20 cellular contexts compared by ENCODE assay signal in the genomic region with DNA sequence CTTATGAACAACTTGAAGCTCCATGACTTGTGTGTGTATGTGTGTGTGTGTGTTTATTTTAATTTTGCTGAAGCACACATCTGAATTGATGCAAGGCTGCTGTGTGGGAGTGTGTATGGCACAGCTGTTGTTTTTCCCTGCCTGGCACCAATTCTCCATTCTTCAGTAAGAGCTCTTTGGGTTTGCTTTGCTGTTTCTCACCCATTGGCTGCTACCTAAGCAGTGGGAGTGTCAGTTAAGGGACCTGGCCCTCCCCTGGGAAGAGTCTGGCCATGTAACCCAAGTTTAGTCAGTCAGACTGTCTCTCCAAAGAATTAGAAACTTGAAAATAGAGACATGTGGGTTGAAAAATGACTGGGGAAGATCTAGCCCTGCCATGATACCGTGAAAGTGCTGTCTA.
"Had no signal": no experiment of that assay in that cellular context is flagged by ENCODE, and none has a peak within 500 bp of the region (broad histone marks: within the 10 kb centered on the region; RNA-seq: fewer than 3 reads in every experiment).

No MANE protein-coding gene starts in this region.

- H3K4me1 Mint-ChIP-seq: activated CD4-positive, alpha-beta T cell treated with anti-CD3 and anti-CD28 coated beads, Interleukin-2, amount 10 ng/mL, durations not matched to agents 7 days and 5 days; activated naive CD8-positive, alpha-beta T cell treated with anti-CD3 and anti-CD28 coated beads for 36 hours had no signal

- ATAC-seq: activated CD8-positive, alpha-beta T cell treated with anti-CD3 and anti-CD28 coated beads for 36 hours; activated T-cell treated with anti-CD3 and anti-CD28 coated beads, Interleukin-2, amount 50 U/mL, for 72 hours; left lung; lower lobe of right lung; natural killer cell treated with Interleukin-12 subunit alpha and Interleukin-12 subunit beta and Interleukin-15 and Interleukin-18, amount 100 ng/mL, for 72 hours; right cardiac atrium had no signal

- H3K9me3 Mint-ChIP-seq: activated naive CD4-positive, alpha-beta T cell treated with anti-CD3 and anti-CD28 coated beads for 36 hours had no signal

- H3K27me3 Mint-ChIP-seq: activated CD4-positive, alpha-beta T cell treated with anti-CD3 and anti-CD28 coated beads, Interleukin-2, amount 10 ng/mL, durations not matched to agents 7 days and 5 days; activated CD8-positive, alpha-beta T cell treated with anti-CD3 and anti-CD28 coated beads for 36 hours; activated naive CD8-positive, alpha-beta T cell treated with anti-CD3 and anti-CD28 coated beads for 36 hours; brain; natural killer cell treated with Interleukin-12 subunit alpha and Interleukin-12 subunit beta and Interleukin-15 and Interleukin-18, amount 100 ng/mL, for 72 hours; stimulated activated naive CD8-positive, alpha-beta T cell treated with anti-CD3 and anti-CD28 coated beads, Interleukin-15, Interleukin-2, amounts not matched to agents 100 ng/mL and 50 ng/mL, for 24 hours had no signal

- H3K36me3 Mint-ChIP-seq: activated naive CD8-positive, alpha-beta T cell treated with anti-CD3 and anti-CD28 coated beads for 36 hours; brain; natural killer cell treated with Interleukin-12 subunit alpha and Interleukin-12 subunit beta and Interleukin-15 and Interleukin-18, amount 100 ng/mL, for 72 hours had no signal

- H3K27ac Mint-ChIP-seq: activated CD4-positive, alpha-beta T cell treated with anti-CD3 and anti-CD28 coated beads, Interleukin-2, amount 10 ng/mL, durations not matched to agents 7 days and 5 days; activated CD8-positive, alpha-beta T cell treated with anti-CD3 and anti-CD28 coated beads for 36 hours; activated naive CD4-positive, alpha-beta T cell treated with anti-CD3 and anti-CD28 coated beads for 36 hours; activated naive CD8-positive, alpha-beta T cell treated with anti-CD3 and anti-CD28 coated beads for 36 hours; activated T-cell treated with anti-CD3 and anti-CD28 coated beads, Interleukin-2, amount 50 U/mL, for 72 hours; brain; natural killer cell treated with Interleukin-12 subunit alpha and Interleukin-12 subunit beta and Interleukin-15 and Interleukin-18, amount 100 ng/mL, for 72 hours; stimulated activated naive CD8-positive, alpha-beta T cell treated with anti-CD3 and anti-CD28 coated beads, Interleukin-15, Interleukin-2, amounts not matched to agents 100 ng/mL and 50 ng/mL, for 24 hours had no signal

- H3K4me3 Mint-ChIP-seq: activated CD4-positive, alpha-beta T cell treated with anti-CD3 and anti-CD28 coated beads, Interleukin-2, amount 10 ng/mL, durations not matched to agents 7 days and 5 days; activated CD8-positive, alpha-beta T cell treated with anti-CD3 and anti-CD28 coated beads for 36 hours; activated naive CD4-positive, alpha-beta T cell treated with anti-CD3 and anti-CD28 coated beads for 36 hours; activated naive CD8-positive, alpha-beta T cell treated with anti-CD3 and anti-CD28 coated beads for 36 hours; activated T-cell treated with anti-CD3 and anti-CD28 coated beads, Interleukin-2, amount 50 U/mL, for 72 hours; brain; natural killer cell treated with Interleukin-12 subunit alpha and Interleukin-12 subunit beta and Interleukin-15 and Interleukin-18, amount 100 ng/mL, for 72 hours; stimulated activated naive CD8-positive, alpha-beta T cell treated with anti-CD3 and anti-CD28 coated beads, Interleukin-15, Interleukin-2, amounts not matched to agents 100 ng/mL and 50 ng/mL, for 24 hours had no signal

- DNase-seq: activated CD4-positive, alpha-beta T cell treated with anti-CD3 and anti-CD28 coated beads for 1 hour; activated CD4-positive, alpha-beta T cell treated with anti-CD3 and anti-CD28 coated beads, Interleukin-2, amount 10 ng/mL, durations not matched to agents 7 days and 5 days; activated CD8-positive, alpha-beta T cell treated with anti-CD3 and anti-CD28 coated beads for 36 hours; activated naive CD4-positive, alpha-beta T cell treated with anti-CD3 and anti-CD28 coated beads for 36 hours; activated naive CD8-positive, alpha-beta T cell treated with anti-CD3 and anti-CD28 coated beads for 36 hours; activated T-cell treated with anti-CD3 and anti-CD28 coated beads, Interleukin-2, amount 50 U/mL, for 72 hours; adrenal gland; effector memory CD4-positive, alpha-beta T cell; kidney glomerular epithelial cell; left lung; lower lobe of right lung; mesendoderm; posterior cingulate gyrus; right cardiac atrium; stimulated activated CD4-positive, alpha-beta T cell treated with anti-CD3 and anti-CD28 coated beads, Interleukin-4, amount 100 ng/mL, for 1 hour; T1000; trophoblast cell had no signal
